ENCODE assay signal across 1 cellular context in genomic region chr10:127346604-127347003, GRCh38.
TF ChIP-seq lines count a peak whose summit lies in the region.

No MANE protein-coding gene starts in this region.

TF ChIP-seq in GM23338, 12 proteins besides CTCF, POLR2A, EP300 and RAD21 (continued from another document):
- TF ChIP-seq, protein P1, sequence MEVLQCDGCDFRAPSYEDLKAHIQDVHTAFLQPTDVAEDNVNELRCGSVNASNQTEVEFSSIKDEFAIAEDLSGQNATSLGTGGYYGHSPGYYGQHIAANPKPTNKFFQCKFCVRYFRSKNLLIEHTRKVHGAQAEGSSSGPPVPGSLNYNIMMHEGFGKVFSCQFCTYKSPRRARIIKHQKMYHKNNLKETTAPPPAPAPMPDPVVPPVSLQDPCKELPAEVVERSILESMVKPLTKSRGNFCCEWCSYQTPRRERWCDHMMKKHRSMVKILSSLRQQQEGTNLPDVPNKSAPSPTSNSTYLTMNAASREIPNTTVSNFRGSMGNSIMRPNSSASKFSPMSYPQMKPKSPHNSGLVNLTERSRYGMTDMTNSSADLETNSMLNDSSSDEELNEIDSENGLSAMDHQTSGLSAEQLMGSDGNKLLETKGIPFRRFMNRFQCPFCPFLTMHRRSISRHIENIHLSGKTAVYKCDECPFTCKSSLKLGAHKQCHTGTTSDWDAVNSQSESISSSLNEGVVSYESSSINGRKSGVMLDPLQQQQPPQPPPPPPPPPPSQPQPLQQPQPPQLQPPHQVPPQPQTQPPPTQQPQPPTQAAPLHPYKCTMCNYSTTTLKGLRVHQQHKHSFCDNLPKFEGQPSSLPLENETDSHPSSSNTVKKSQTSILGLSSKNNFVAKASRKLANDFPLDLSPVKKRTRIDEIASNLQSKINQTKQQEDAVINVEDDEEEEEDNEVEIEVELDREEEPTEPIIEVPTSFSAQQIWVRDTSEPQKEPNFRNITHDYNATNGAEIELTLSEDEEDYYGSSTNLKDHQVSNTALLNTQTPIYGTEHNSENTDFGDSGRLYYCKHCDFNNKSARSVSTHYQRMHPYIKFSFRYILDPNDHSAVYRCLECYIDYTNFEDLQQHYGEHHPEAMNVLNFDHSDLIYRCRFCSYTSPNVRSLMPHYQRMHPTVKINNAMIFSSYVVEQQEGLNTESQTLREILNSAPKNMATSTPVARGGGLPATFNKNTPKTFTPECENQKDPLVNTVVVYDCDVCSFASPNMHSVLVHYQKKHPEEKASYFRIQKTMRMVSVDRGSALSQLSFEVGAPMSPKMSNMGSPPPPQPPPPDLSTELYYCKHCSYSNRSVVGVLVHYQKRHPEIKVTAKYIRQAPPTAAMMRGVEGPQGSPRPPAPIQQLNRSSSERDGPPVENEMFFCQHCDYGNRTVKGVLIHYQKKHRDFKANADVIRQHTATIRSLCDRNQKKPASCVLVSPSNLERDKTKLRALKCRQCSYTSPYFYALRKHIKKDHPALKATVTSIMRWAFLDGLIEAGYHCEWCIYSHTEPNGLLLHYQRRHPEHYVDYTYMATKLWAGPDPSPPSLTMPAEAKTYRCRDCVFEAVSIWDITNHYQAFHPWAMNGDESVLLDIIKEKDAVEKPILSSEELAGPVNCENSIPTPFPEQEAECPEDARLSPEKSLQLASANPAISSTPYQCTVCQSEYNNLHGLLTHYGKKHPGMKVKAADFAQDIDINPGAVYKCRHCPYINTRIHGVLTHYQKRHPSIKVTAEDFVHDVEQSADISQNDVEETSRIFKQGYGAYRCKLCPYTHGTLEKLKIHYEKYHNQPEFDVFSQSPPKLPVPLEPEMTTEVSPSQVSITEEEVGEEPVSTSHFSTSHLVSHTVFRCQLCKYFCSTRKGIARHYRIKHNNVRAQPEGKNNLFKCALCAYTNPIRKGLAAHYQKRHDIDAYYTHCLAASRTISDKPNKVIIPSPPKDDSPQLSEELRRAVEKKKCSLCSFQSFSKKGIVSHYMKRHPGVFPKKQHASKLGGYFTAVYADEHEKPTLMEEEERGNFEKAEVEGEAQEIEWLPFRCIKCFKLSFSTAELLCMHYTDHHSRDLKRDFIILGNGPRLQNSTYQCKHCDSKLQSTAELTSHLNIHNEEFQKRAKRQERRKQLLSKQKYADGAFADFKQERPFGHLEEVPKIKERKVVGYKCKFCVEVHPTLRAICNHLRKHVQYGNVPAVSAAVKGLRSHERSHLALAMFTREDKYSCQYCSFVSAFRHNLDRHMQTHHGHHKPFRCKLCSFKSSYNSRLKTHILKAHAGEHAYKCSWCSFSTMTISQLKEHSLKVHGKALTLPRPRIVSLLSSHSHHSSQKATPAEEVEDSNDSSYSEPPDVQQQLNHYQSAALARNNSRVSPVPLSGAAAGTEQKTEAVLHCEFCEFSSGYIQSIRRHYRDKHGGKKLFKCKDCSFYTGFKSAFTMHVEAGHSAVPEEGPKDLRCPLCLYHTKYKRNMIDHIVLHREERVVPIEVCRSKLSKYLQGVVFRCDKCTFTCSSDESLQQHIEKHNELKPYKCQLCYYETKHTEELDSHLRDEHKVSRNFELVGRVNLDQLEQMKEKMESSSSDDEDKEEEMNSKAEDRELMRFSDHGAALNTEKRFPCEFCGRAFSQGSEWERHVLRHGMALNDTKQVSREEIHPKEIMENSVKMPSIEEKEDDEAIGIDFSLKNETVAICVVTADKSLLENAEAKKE (CRISPR knock-in tag; IDR thresholded peaks at IDR 0.05) = no peak
- TF ChIP-seq CREB1 (CRISPR knock-in tag; IDR thresholded peaks at IDR 0.05; ENCODE audit: low read depth) (no peak), STAT1 (IDR thresholded peaks at IDR 0.05; ENCODE audit: unreplicated experiment) (no peak), NANOG (IDR thresholded peaks at IDR 0.05; ENCODE audit: borderline replicate concordance) (no peak), JUNB (IDR thresholded peaks at IDR 0.05; ENCODE audit: unreplicated experiment) (no peak), EZH2 (IDR thresholded peaks at IDR 0.05; ENCODE audit: low read depth, unreplicated experiment) (no peak)
